ENCODE assay signal across 15 cellular contexts in genomic region chr9:72873456-72873855, GRCh38.
A peak's percentile ranks its signal among the peaks of the same experiment; 100 is the strongest.
DNase-seq lines count a peak whose midpoint lies in the region; ATAC-seq, FAIRE-seq and TF ChIP-seq lines count a peak whose summit lies in the region.
"Had no signal": no experiment of that assay in that cellular context is flagged by ENCODE, and none has a peak within 500 bp of the region (broad histone marks: within the 10 kb centered on the region; RNA-seq: fewer than 3 reads in every experiment).

No MANE protein-coding gene starts in this region.

- peaks cover 5 to 21% of the 10 kb centered on the region in 2 donors for H3K4me1 ChIP-seq in adrenal gland (replicated peaks in 1 of 2)
- H3K4me1 ChIP-seq: BLaER1, Caco-2 had no signal

- peak; percentile 46 for DNase-seq in EH (ENCODE audit: low read depth)
- no peak for DNase-seq in omental fat pad (ENCODE audit: low spot score)
- DNase-seq in adrenal gland: no peak
- DNase-seq: AML-193; Caco-2; CD8-positive, alpha-beta memory T cell; GM23248; IMR-90 had no signal

- no peaks in the 10 kb centered on the region for H3K36me3 ChIP-seq in adrenal gland (replicated peaks in 1 of 2)
- H3K36me3 ChIP-seq: BLaER1 had no signal

- H3K27me3 ChIP-seq in adrenal gland: no peaks in the 10 kb centered on the region
- H3K27me3 ChIP-seq: BLaER1 had no signal

- no peaks in the 10 kb centered on the region for H3K9me3 ChIP-seq in adrenal gland (replicated peaks in 1 of 3)
- H3K9me3 ChIP-seq: BLaER1, Caco-2 had no signal

- peak; percentile 99 for FAIRE-seq in endometrium (lab: Jason Lieb, UNC)
- FAIRE-seq: GM18507 had no signal

- peak; percentile 11 for ATAC-seq in omental fat pad (ENCODE audit: low FRiP score)
- no peak for ATAC-seq in GM18907 (IDR thresholded peaks at IDR 0.05; ENCODE audit: unreplicated experiment)
- ATAC-seq in HG02981 (IDR thresholded peaks at IDR 0.05; ENCODE audit: unreplicated experiment): no peak
- ATAC-seq: HCT116 had no signal

- no peak overlapping the region for H3K4me3 ChIP-seq in adrenal gland
- H3K4me3 ChIP-seq: BLaER1, GM23248 had no signal

- intact Hi-C loops in adrenal gland (cut with DNase I): no loop called here

- WGBS in adrenal gland, 4 donors: 38 to 56% (median 52%) methylated on average over 1 of the region's 1 CpG

- no peak overlapping the region for H3K27ac ChIP-seq in adrenal gland
- H3K27ac ChIP-seq: BLaER1, GM23248, HL-60 had no signal

- TF ChIP-seq CTCF in omental fat pad (IDR thresholded peaks at IDR 0.05) (no peak), adrenal gland (IDR thresholded peaks at IDR 0.05) (no peak)

- TF ChIP-seq POLR2A in adrenal gland (IDR thresholded peaks at IDR 0.05): no peak
